27 cellular contexts compared by ENCODE assay signal in the genomic region with DNA sequence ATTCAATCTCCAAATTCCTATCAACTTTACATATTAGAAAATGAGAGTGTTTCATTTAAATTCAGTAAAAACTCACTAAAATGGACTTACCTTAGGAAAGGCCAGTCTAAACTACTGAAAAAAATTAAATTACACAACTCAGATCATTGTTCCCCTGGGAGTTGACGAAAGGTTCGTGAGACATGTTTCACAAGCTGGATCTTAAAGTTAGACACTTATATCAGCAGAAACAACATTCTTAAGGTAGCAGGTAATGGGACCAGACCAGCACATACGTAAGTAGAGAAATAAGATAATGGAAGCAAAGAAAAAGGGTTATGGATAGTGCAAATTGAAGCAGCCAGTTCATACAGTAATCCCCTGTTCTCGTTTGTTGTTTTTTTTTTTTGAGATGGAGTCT.
"Had no signal": no experiment of that assay in that cellular context is flagged by ENCODE, and none has a peak within 500 bp of the region (broad histone marks: within the 10 kb centered on the region; RNA-seq: fewer than 3 reads in every experiment).

No MANE protein-coding gene starts in this region.

- FAIRE-seq: endothelial cell of umbilical vein, urothelium cell line had no signal

- H3K27me3 Mint-ChIP-seq: activated naive CD8-positive, alpha-beta T cell; activated T-cell treated with anti-CD3 and anti-CD28 coated beads, Interleukin-2, amount 50 U/mL, for 24 hours; naive thymus-derived CD8-positive, alpha-beta T cell had no signal

- DNase-seq: activated CD8-positive, alpha-beta memory T cell treated with anti-CD3 and anti-CD28 coated beads, Interleukin-2, amount 50 U/mL, for 4 hours; activated naive CD4-positive, alpha-beta T cell; activated T-cell treated with anti-CD3 and anti-CD28 coated beads, Interleukin-2, amount 50 U/mL, for 24 hours; adrenal gland; dermis blood vessel endothelial cell; effector memory CD4-positive, alpha-beta T cell; foreskin melanocyte; immature natural killer cell; kidney glomerular epithelial cell; left ventricle myocardium superior; mammary epithelial cell; naive thymus-derived CD8-positive, alpha-beta T cell; retina; stimulated activated CD4-positive, alpha-beta T cell treated with anti-CD3 and anti-CD28 coated beads, Interleukin-12 subunit alpha, Interleukin-12 subunit beta, amount 100 ng/mL, for 4 hours; stimulated activated CD4-positive, alpha-beta T cell treated with anti-CD3 and anti-CD28 coated beads, Interleukin-4, amount 100 ng/mL, for 4 hours; stimulated activated naive CD8-positive, alpha-beta T cell treated with anti-CD3 and anti-CD28 coated beads, Interleukin-15, Interleukin-2, amounts not matched to agents 100 U/mL and 50 U/mL, for 24 hours; T1000; tibial artery had no signal

- ATAC-seq: left ventricle myocardium superior; naive thymus-derived CD8-positive, alpha-beta T cell; stimulated activated naive CD8-positive, alpha-beta T cell treated with anti-CD3 and anti-CD28 coated beads, Interleukin-15, Interleukin-2, amounts not matched to agents 100 U/mL and 50 U/mL, for 24 hours; WTC11 had no signal

- H3K27ac Mint-ChIP-seq: activated naive CD8-positive, alpha-beta T cell; activated T-cell treated with anti-CD3 and anti-CD28 coated beads, Interleukin-2, amount 50 U/mL, for 24 hours; activated T-helper 2 cell treated with anti-CD3 and anti-CD28 coated beads, Interferon-gamma antibody, Interleukin-2, Interleukin-4, amounts not matched to agents 10 μg/mL and 5 μg/mL and 100 μg/mL, durations not matched to agents 14 hours and 24 hours and 36 hours; mesothelial cell of epicardium; neural progenitor cell; T-helper 1 cell treated with Interleukin-12 subunit alpha and Interleukin-12 subunit beta and Interleukin-4 antibody, amounts not matched to agents 30 μg/mL and 1 μg/mL, for 36 hours; WTC11 had no signal

- H3K36me3 ChIP-seq: adrenal gland had no signal

- H3K4me1 Mint-ChIP-seq: neural progenitor cell had no signal

- H2AFZ ChIP-seq: neural progenitor cell had no signal

- H3K27me3 ChIP-seq: adrenal gland, esophagus muscularis mucosa, neural progenitor cell, tibial artery had no signal

- H3K27ac ChIP-seq: adrenal gland, esophagus muscularis mucosa, neural progenitor cell, tibial artery had no signal

- H3K4me3 ChIP-seq: adrenal gland, esophagus muscularis mucosa, neural progenitor cell, tibial artery had no signal

- H3K9ac ChIP-seq: neural progenitor cell had no signal

- H3K4me2 ChIP-seq: neural progenitor cell had no signal

- H3K4me3 Mint-ChIP-seq: activated naive CD8-positive, alpha-beta T cell; activated T-cell treated with anti-CD3 and anti-CD28 coated beads, Interleukin-2, amount 50 U/mL, for 24 hours; immature natural killer cell; mesothelial cell of epicardium; naive thymus-derived CD8-positive, alpha-beta T cell; neural progenitor cell; T-helper 1 cell treated with Interleukin-12 subunit alpha and Interleukin-12 subunit beta and Interleukin-4 antibody, amounts not matched to agents 30 μg/mL and 1 μg/mL, for 36 hours; WTC11 had no signal
